In genomic region chr6:29589423-29590048, GRCh38 we compare ENCODE assay signal across 1 cellular context.
TF ChIP-seq lines count a peak whose summit lies in the region.

No MANE protein-coding gene starts in this region.

TF ChIP-seq in GM23338, 12 proteins besides CTCF, POLR2A, EP300 and RAD21:
- no peak for TF ChIP-seq REST (IDR thresholded peaks at IDR 0.05; ENCODE audit: unreplicated experiment)
- TF ChIP-seq EZH2phosphoT487 (IDR thresholded peaks at IDR 0.05; ENCODE audit: unreplicated experiment) = no peak
- TF ChIP-seq EZH2 (IDR thresholded peaks at IDR 0.05; ENCODE audit: low read depth, unreplicated experiment) = no peak
- TF ChIP-seq ETS1 (IDR thresholded peaks at IDR 0.05) = no peak
- no peak for TF ChIP-seq ZNF462 (CRISPR knock-in tag; IDR thresholded peaks at IDR 0.05)
- no peak for TF ChIP-seq JUNB (IDR thresholded peaks at IDR 0.05; ENCODE audit: unreplicated experiment)
- TF ChIP-seq CREB1 (CRISPR knock-in tag; IDR thresholded peaks at IDR 0.05; ENCODE audit: low read depth) = no peak
- TF ChIP-seq STAT1 (IDR thresholded peaks at IDR 0.05; ENCODE audit: unreplicated experiment) = no peak
- TF ChIP-seq ZNF331 (CRISPR knock-in tag; IDR thresholded peaks at IDR 0.05; ENCODE audit: low read depth) = no peak
- TF ChIP-seq POLR2AphosphoS5 (IDR thresholded peaks at IDR 0.05; ENCODE audit: low read depth) = no peak
- TF ChIP-seq NANOG (IDR thresholded peaks at IDR 0.05; ENCODE audit: borderline replicate concordance) = no peak
